In genomic region chr2:189760154-189760553, GRCh38 we compare ENCODE assay signal across 5 cellular contexts. TPM values are rescaled to one million over a fixed set of nuclear protein-coding genes. Genes with fewer than 3 reads are reported as not detected.
DNase-seq lines count a peak whose midpoint lies in the region; ATAC-seq and TF ChIP-seq lines count a peak whose summit lies in the region.
"Not testable (repeated sequence)": the region's sequence is repeated elsewhere in the genome, so short reads cannot be mapped to it uniquely, and the experiment has no call there.

No MANE protein-coding gene starts in this region.

- not testable (repeated sequence) for H3K27me3 Mint-ChIP-seq in activated naive CD4-positive, alpha-beta T cell treated with anti-CD3 and anti-CD28 coated beads, Interleukin-2, amount 10 ng/mL, durations not matched to agents 7 days and 5 days; glutamatergic neuron (ENCODE audit: unreplicated experiment); neural crest cell (ENCODE audit: low read depth)

- H3K9me3 Mint-ChIP-seq in activated naive CD4-positive, alpha-beta T cell treated with anti-CD3 and anti-CD28 coated beads, Interleukin-2, amount 10 ng/mL, durations not matched to agents 7 days and 5 days; glutamatergic neuron (ENCODE audit: unreplicated experiment); neural crest cell: not testable (repeated sequence)

- not testable (repeated sequence) for H3K36me3 Mint-ChIP-seq in activated naive CD4-positive, alpha-beta T cell treated with anti-CD3 and anti-CD28 coated beads, Interleukin-2, amount 10 ng/mL, durations not matched to agents 7 days and 5 days; glutamatergic neuron (ENCODE audit: unreplicated experiment)
- peaks cover 10% of the 10 kb centered on the region for H3K36me3 Mint-ChIP-seq in neural crest cell (ENCODE audit: low read depth)

- not testable (repeated sequence) for H3K4me3 ChIP-seq in WERI-Rb-1 (ENCODE audit: low read depth, low read length); upper lobe of right lung

- ATAC-seq in upper lobe of right lung: not testable (repeated sequence)

- not testable (repeated sequence) for H3K9me3 ChIP-seq in WERI-Rb-1 (ENCODE audit: severe bottlenecking); upper lobe of right lung

- DNase-seq in WERI-Rb-1; activated naive CD4-positive, alpha-beta T cell treated with anti-CD3 and anti-CD28 coated beads, Interleukin-2, amount 10 ng/mL, durations not matched to agents 7 days and 5 days; glutamatergic neuron; neural crest cell (ENCODE audit: low read depth, low spot score): not testable (repeated sequence)
- peak; percentile 44 for DNase-seq in upper lobe of right lung

- H3K36me3 ChIP-seq in WERI-Rb-1, upper lobe of right lung: not testable (repeated sequence)

- CTCF ChIA-PET in activated naive CD4-positive, alpha-beta T cell treated with anti-CD3 and anti-CD28 coated beads, Interleukin-2, amount 10 ng/mL, durations not matched to agents 7 days and 5 days (lab: Charles Lee): interaction anchor here (0.8 to 1.7 kb wide), 2 partner anchors 100 to 513 kb away, joined by 3 to 6 read pairs; no protein-coding TSS in a partner anchor

- peak overlapping the region; percentile 39; the same call in 1 of the 2 replicates for H3K27ac ChIP-seq in WERI-Rb-1
- H3K27ac ChIP-seq in upper lobe of right lung: not testable (repeated sequence)

- H3K4me1 Mint-ChIP-seq in activated naive CD4-positive, alpha-beta T cell treated with anti-CD3 and anti-CD28 coated beads, Interleukin-2, amount 10 ng/mL, durations not matched to agents 7 days and 5 days: peaks cover 20% of the 10 kb centered on the region
- H3K4me1 Mint-ChIP-seq in glutamatergic neuron (ENCODE audit: low read depth, unreplicated experiment): not testable (repeated sequence)
- H3K4me1 Mint-ChIP-seq in neural crest cell: peaks cover 12% of the 10 kb centered on the region

- H3K4me3 Mint-ChIP-seq in activated naive CD4-positive, alpha-beta T cell treated with anti-CD3 and anti-CD28 coated beads, Interleukin-2, amount 10 ng/mL, durations not matched to agents 7 days and 5 days; glutamatergic neuron (ENCODE audit: unreplicated experiment): not testable (repeated sequence)
- peak overlapping the region; percentile 69 for H3K4me3 Mint-ChIP-seq in neural crest cell

- H3K4me1 ChIP-seq in upper lobe of right lung: not testable (repeated sequence)

- not testable (repeated sequence) for TF ChIP-seq CTCF in WERI-Rb-1 (IDR thresholded peaks at IDR 0.05; ENCODE audit: low read depth, low read length); glutamatergic neuron (IDR thresholded peaks at IDR 0.05; ENCODE audit: partially characterized antibody, unreplicated experiment); neural crest cell (conservative IDR thresholded peaks at IDR 0.05); upper lobe of right lung (IDR thresholded peaks at IDR 0.05)

- not testable (repeated sequence) for H3K27me3 ChIP-seq in WERI-Rb-1 (ENCODE audit: insufficient read depth, low read depth, severe bottlenecking); upper lobe of right lung

- intact Hi-C loops in upper lobe of right lung (cut with DNase I): not testable (repeated sequence)

- peak overlapping the region; percentile 21 for H3K27ac Mint-ChIP-seq in activated naive CD4-positive, alpha-beta T cell treated with anti-CD3 and anti-CD28 coated beads, Interleukin-2, amount 10 ng/mL, durations not matched to agents 7 days and 5 days
- peak overlapping the region; percentile 88 for H3K27ac Mint-ChIP-seq in glutamatergic neuron (ENCODE audit: unreplicated experiment)
- not testable (repeated sequence) for H3K27ac Mint-ChIP-seq in neural crest cell (ENCODE audit: unreplicated experiment)

RNA-seq across cellular contexts. Expression of gene OSGEPL1, which starts 2.4 kb away (rescaled TPM):
- 12.5 TPM for total RNA-seq in glutamatergic neuron (ENCODE audit: unreplicated experiment)
- 21.1 and 24.1 TPM in 2 replicates for total RNA-seq in neural crest cell
- total RNA-seq in upper lobe of right lung: 6.7 TPM

RNA-seq across cellular contexts. Expression of gene ORMDL1, which starts 24.0 kb away (rescaled TPM):
- total RNA-seq in glutamatergic neuron (ENCODE audit: unreplicated experiment) (55.1 TPM), neural crest cell (62.8 and 68.0 TPM in 2 replicates), upper lobe of right lung (65.0 TPM)

RNA-seq across cellular contexts. Expression of gene PMS1, which starts 24.1 kb away (rescaled TPM):
- 45.0 TPM for total RNA-seq in glutamatergic neuron (ENCODE audit: unreplicated experiment)
- total RNA-seq in neural crest cell: 58.4 and 72.7 TPM in 2 replicates
- 17.4 TPM for total RNA-seq in upper lobe of right lung
